19 cellular contexts compared by ENCODE assay signal in genomic region chrX:28584025-28584424, GRCh38. TPM values are rescaled to one million over a fixed set of nuclear protein-coding genes. Genes with fewer than 3 reads are reported as not detected.
DNase-seq lines count a peak whose midpoint lies in the region; ATAC-seq, FAIRE-seq and TF ChIP-seq lines count a peak whose summit lies in the region.
"Had no signal": no experiment of that assay in that cellular context is flagged by ENCODE, and none has a peak within 500 bp of the region (broad histone marks: within the 10 kb centered on the region; RNA-seq: fewer than 3 reads in every experiment).

No MANE protein-coding gene starts in this region.

- H3K36me3 ChIP-seq in HepG2 (replicated peaks in 1 of 2; ENCODE audit: control insufficient read depth in 1 of 2, insufficient read depth in 2 of 2, low read length in 2 of 2) (no peaks in the 10 kb centered on the region), right lobe of liver (no peaks in the 10 kb centered on the region), endothelial cell of umbilical vein (ENCODE audit: control insufficient read depth in 2 of 2, extremely low read depth in 1 of 2, insufficient read depth in 2 of 2, low read length in 2 of 2) (no peaks in the 10 kb centered on the region)
- no peaks in the 10 kb centered on the region for H3K36me3 ChIP-seq in CD4-positive, alpha-beta memory T cell (ENCODE audit: insufficient read depth, low read length)
- H3K36me3 ChIP-seq: BE2C had no signal

- H3K27ac ChIP-seq in HepG2 (ENCODE audit: extremely low read length, insufficient read depth, low read length): no peak overlapping the region
- no peak overlapping the region for H3K27ac ChIP-seq in right lobe of liver
- peak overlapping the region; percentile 4 for H3K27ac ChIP-seq in caudate nucleus (ENCODE audit: low read depth, low read length)
- no peak overlapping the region for H3K27ac ChIP-seq in endothelial cell of umbilical vein (ENCODE audit: insufficient read depth, low read depth, low read length)
- no peak overlapping the region for H3K27ac ChIP-seq in CD4-positive, alpha-beta memory T cell (ENCODE audit: low read depth, low read length)

- POLR2A ChIA-PET in HepG2 (lab: Yijun Ruan, JAX) (no interaction called here), endothelial cell of umbilical vein (lab: Charles Lee) (no interaction called here)
- POLR2A ChIA-PET in CD4-positive, alpha-beta memory T cell (lab: Charles Lee; ENCODE audit: partially characterized antibody): no interaction called here

- ATAC-seq in HepG2: no peak
- no peak for ATAC-seq in right lobe of liver
- ATAC-seq in GM18520 (IDR thresholded peaks at IDR 0.05; ENCODE audit: unreplicated experiment): no peak
- ATAC-seq: GM23338, K562 had no signal

- in situ Hi-C loops in HepG2 (cut with HindIII; ENCODE audit: extremely low pct_ligation_motif_present, low pct_unique_long_range_greater_than_20kb): no loop called here

- H3K79me2 ChIP-seq in HepG2 (ENCODE audit: insufficient read depth, low read length): no peaks in the 10 kb centered on the region
- no peaks in the 10 kb centered on the region for H3K79me2 ChIP-seq in endothelial cell of umbilical vein (ENCODE audit: control insufficient read depth, insufficient read depth, low read length)

- TF ChIP-seq EP300 in HepG2 (IDR thresholded peaks at IDR 0.05; ENCODE audit: low read depth in 2 of 2, low read length in 2 of 2) (no peak), HepG2 (CRISPR knock-in tag; IDR thresholded peaks at IDR 0.05; ENCODE audit: borderline replicate concordance) (no peak)

- FAIRE-seq in HepG2 (lab: Jason Lieb, UNC) (no peak), endothelial cell of umbilical vein (lab: Jason Lieb, UNC) (peak; percentile 28)
- FAIRE-seq: D721Med, GM12891, K562 had no signal

- BruUV-seq in HepG2 (replicated peaks; lab: Mats Ljungman, UMichigan) (no TSS peak), endothelial cell of umbilical vein (replicated peaks; lab: Mats Ljungman, UMichigan) (no TSS peak)

- H2AFZ ChIP-seq in HepG2 (ENCODE audit: low read length): no peak overlapping the region
- no peak overlapping the region for H2AFZ ChIP-seq in endothelial cell of umbilical vein (ENCODE audit: low read depth, low read length)
- H2AFZ ChIP-seq: GM23338 had no signal

- no peaks in the 10 kb centered on the region for H3K36me3 Mint-ChIP-seq in CD4-positive, alpha-beta memory T cell
- H3K36me3 Mint-ChIP-seq: CD4-positive, CD25-positive, alpha-beta regulatory T cell had no signal

- TF ChIP-seq CTCF in HepG2 (CRISPR knock-in tag; IDR thresholded peaks at IDR 0.05) (no peak), right lobe of liver (IDR thresholded peaks at IDR 0.05) (no peak), endothelial cell of umbilical vein (IDR thresholded peaks at IDR 0.05; ENCODE audit: extremely low read depth in 1 of 2, insufficient read depth in 1 of 2, low read depth in 1 of 2, low read length in 2 of 2) (no peak)

- H3K9me3 Mint-ChIP-seq in CD4-positive, alpha-beta memory T cell: peaks cover 0 to 7% (median 0%) of the 10 kb centered on the region in 8 donors
- H3K9me3 Mint-ChIP-seq: GM23338 had no signal

- H3K27me3 Mint-ChIP-seq in CD4-positive, alpha-beta memory T cell: no peaks in the 10 kb centered on the region
- H3K27me3 Mint-ChIP-seq: CD4-positive, CD25-positive, alpha-beta regulatory T cell had no signal

- TF ChIP-seq RAD21 in HepG2 (CRISPR knock-in tag; IDR thresholded peaks at IDR 0.05): no peak

- CTCF ChIA-PET in HepG2 (lab: Yijun Ruan, JAX; ENCODE audit: low intra/inter-chr PET ratio, low total read pairs): no interaction called here
- CTCF ChIA-PET in endothelial cell of umbilical vein (lab: Charles Lee): no interaction called here
- CTCF ChIA-PET in CD4-positive, alpha-beta memory T cell (lab: Charles Lee; ENCODE audit: partially characterized antibody): no interaction called here

- H3K4me1 ChIP-seq in HepG2 (ENCODE audit: insufficient read depth, low read length): no peaks in the 10 kb centered on the region
- H3K4me1 ChIP-seq in right lobe of liver: no peaks in the 10 kb centered on the region
- H3K4me1 ChIP-seq in endothelial cell of umbilical vein (ENCODE audit: control insufficient read depth, extremely low read depth, insufficient read depth, low read length): peaks cover 7% of the 10 kb centered on the region
- no peaks in the 10 kb centered on the region for H3K4me1 ChIP-seq in CD4-positive, alpha-beta memory T cell (ENCODE audit: insufficient read depth, low read length)
- H3K4me1 ChIP-seq: BE2C, Caco-2 had no signal

- H4K20me1 ChIP-seq in HepG2 (ENCODE audit: insufficient read depth, low read length): no peaks in the 10 kb centered on the region
- no peaks in the 10 kb centered on the region for H4K20me1 ChIP-seq in endothelial cell of umbilical vein (replicated peaks; ENCODE audit: control insufficient read depth, extremely low read depth, insufficient read depth, low read length)

- H3K4me2 ChIP-seq in HepG2 (ENCODE audit: low read depth, low read length) (no peak overlapping the region), endothelial cell of umbilical vein (ENCODE audit: insufficient read depth, low read length) (no peak overlapping the region)

- dilution Hi-C loops in endothelial cell of umbilical vein (cut with MboI; ENCODE audit: extremely low pct_ligation_motif_present, low sequenced_read_pairs): no loop called here

- H3K9ac ChIP-seq in HepG2 (ENCODE audit: insufficient read depth, low read depth, low read length) (no peak overlapping the region), endothelial cell of umbilical vein (replicated peaks; ENCODE audit: extremely low read depth, insufficient read depth, low read length) (no peak overlapping the region)

- no peak overlapping the region for H3K27ac Mint-ChIP-seq in CD4-positive, alpha-beta memory T cell
- H3K27ac Mint-ChIP-seq: CD4-positive, CD25-positive, alpha-beta regulatory T cell; GM23338 had no signal

- H3K4me3 ChIP-seq in HepG2 (replicated peaks in 1 of 3; ENCODE audit: insufficient read depth in 1 of 3, low read depth in 2 of 3, low read length in 3 of 3): no peak overlapping the region
- H3K4me3 ChIP-seq in right lobe of liver: no peak overlapping the region
- no peak overlapping the region for H3K4me3 ChIP-seq in endothelial cell of umbilical vein (replicated peaks in 1 of 3; ENCODE audit: insufficient read depth in 1 of 3, low read depth in 1 of 3, low read length in 3 of 3)
- no peak overlapping the region for H3K4me3 ChIP-seq in CD4-positive, alpha-beta memory T cell (ENCODE audit: low read length in 2 of 2)
- H3K4me3 ChIP-seq: GM23338, K562 had no signal

- intact Hi-C loops in HepG2 (cut with micrococcal nuclease; ENCODE audit: unreplicated experiment): no loop called here
- intact Hi-C loops in right lobe of liver (cut with DNase I): no loop called here
- intact Hi-C loops in endothelial cell of umbilical vein (cut with micrococcal nuclease): loop anchor here (10.0 kb wide), 3 partner anchors 299 to 1321 kb away; no protein-coding TSS in a partner anchor
- intact Hi-C loops in CD4-positive, alpha-beta memory T cell (cut with micrococcal nuclease): no loop called here

- no peak for DNase-seq in HepG2 (ENCODE audit: low spot score)
- no peak for DNase-seq in right lobe of liver
- no peak for DNase-seq in caudate nucleus (lab: John Stamatoyannopoulos, UW)
- DNase-seq in endothelial cell of umbilical vein (ENCODE audit: low read depth, low spot score): no peak
- DNase-seq in NCI-H1436 treated with DMSO at 0.1 percent for 48 hours (lab: John Stamatoyannopoulos, UW): no peak
- no peak for DNase-seq in CD4-positive, alpha-beta memory T cell
- DNase-seq: 8988T; BE2C; C1 segment of cervical spinal cord; Caco-2; CD4-positive, CD25-positive, alpha-beta regulatory T cell; DMS79 treated with DMSO at 0.1 percent for 48 hours; H7; IMR-90 had no signal

- H3K4me3 Mint-ChIP-seq in CD4-positive, alpha-beta memory T cell: no peak overlapping the region
- H3K4me3 Mint-ChIP-seq: CD4-positive, CD25-positive, alpha-beta regulatory T cell; GM23338 had no signal

- H3K9me3 ChIP-seq in HepG2 (ENCODE audit: low read length) (no peaks in the 10 kb centered on the region), right lobe of liver (no peaks in the 10 kb centered on the region), endothelial cell of umbilical vein (replicated peaks; ENCODE audit: control insufficient read depth, insufficient read depth, low read length) (no peaks in the 10 kb centered on the region)
- H3K9me3 ChIP-seq in CD4-positive, alpha-beta memory T cell (ENCODE audit: control insufficient read depth in 1 of 2, low read length in 2 of 2): no peaks in the 10 kb centered on the region
- H3K9me3 ChIP-seq: BE2C, Caco-2 had no signal

- H3K4me1 Mint-ChIP-seq in CD4-positive, alpha-beta memory T cell: no peaks in the 10 kb centered on the region
- H3K4me1 Mint-ChIP-seq: CD4-positive, CD25-positive, alpha-beta regulatory T cell had no signal

- TF ChIP-seq POLR2A in HepG2 (IDR thresholded peaks at IDR 0.05; ENCODE audit: insufficient read depth in 1 of 2, low read depth in 2 of 2, low read length in 2 of 2) (no peak), right lobe of liver (IDR thresholded peaks at IDR 0.05) (no peak), endothelial cell of umbilical vein (IDR thresholded peaks at IDR 0.05; ENCODE audit: low read depth, low read length) (no peak)

- H3K27me3 ChIP-seq in HepG2 (ENCODE audit: control insufficient read depth in 1 of 2, insufficient read depth in 2 of 2, low read length in 2 of 2) (no peaks in the 10 kb centered on the region), right lobe of liver (no peaks in the 10 kb centered on the region), endothelial cell of umbilical vein (ENCODE audit: control insufficient read depth in 2 of 2, insufficient read depth in 2 of 2, low read length in 2 of 2) (no peaks in the 10 kb centered on the region)
- H3K27me3 ChIP-seq in CD4-positive, alpha-beta memory T cell (ENCODE audit: insufficient read depth, low read length): no peaks in the 10 kb centered on the region
- H3K27me3 ChIP-seq: BE2C had no signal

- H3K9me1 ChIP-seq in endothelial cell of umbilical vein (replicated peaks; ENCODE audit: control insufficient read depth, extremely low read depth, insufficient read depth, low read length): no peaks in the 10 kb centered on the region

RNA-seq across cellular contexts. Expression of gene IL1RAPL1, which starts 3.2 kb away (rescaled TPM):
- total RNA-seq in HepG2 (2016; rRNA removed; fragmentation: Illumina TruSeq; extraction: Trizol) (not detected in 2 replicates), right lobe of liver (not detected), endothelial cell of umbilical vein (1.3 and 1.6 TPM in 2 replicates)
- not detected in 2 replicates for total RNA-seq in HepG2 (2016; cell fraction: cytosol; rRNA removed; fragmentation: Illumina TruSeq; extraction: Trizol; ENCODE audit: low read depth)
- not detected in 2 replicates for total RNA-seq in HepG2 (2016; cell fraction: insoluble cytoplasmic fraction; rRNA removed; fragmentation: Illumina TruSeq; extraction: Trizol)
- total RNA-seq in HepG2 (2016; cell fraction: membrane; rRNA removed; fragmentation: Illumina TruSeq; extraction: Trizol): not detected in 2 replicates
- total RNA-seq in HepG2 (2016; cell fraction: nucleus; rRNA removed; fragmentation: Illumina TruSeq; extraction: Trizol): not detected in 2 replicates
- polyA plus RNA-seq in HepG2 (2011; rRNA removed) (0.04 TPM in 1 of 2 replicates, not detected in the other), endothelial cell of umbilical vein (0.79 and 0.84 TPM in 2 replicates)
- polyA plus RNA-seq in HepG2 (2011; cell fraction: cytosol; rRNA removed): not detected in 2 replicates
- polyA plus RNA-seq in HepG2 (2011; cell fraction: nucleus; rRNA removed): not detected in 2 replicates
- polyA plus RNA-seq in HepG2 (2012): not detected in 2 replicates
- polyA plus RNA-seq in HepG2 (2016; cell fraction: cytosol; fragmentation: Illumina TruSeq; extraction: Trizol; ENCODE audit: low read depth): not detected in 2 replicates
- not detected in 2 replicates for polyA plus RNA-seq in HepG2 (2016; cell fraction: insoluble cytoplasmic fraction; fragmentation: Illumina TruSeq; extraction: Trizol; ENCODE audit: low read depth)
- not detected in 2 replicates for polyA plus RNA-seq in HepG2 (2016; cell fraction: membrane; fragmentation: Illumina TruSeq; extraction: Trizol; ENCODE audit: low read depth)
- polyA plus RNA-seq in HepG2 (2016; cell fraction: nucleus; fragmentation: Illumina TruSeq; extraction: Trizol; ENCODE audit: insufficient read depth, low read depth): not detected in 2 replicates
- polyA minus RNA-seq in HepG2 (2011; rRNA and poly(A)+ RNA removed; ENCODE audit: low replicate concordance): not detected in 2 replicates
- not detected in 2 replicates for polyA minus RNA-seq in HepG2 (2011; cell fraction: cytosol; rRNA and poly(A)+ RNA removed)
- not detected in 2 replicates for polyA minus RNA-seq in HepG2 (2011; cell fraction: nucleus; rRNA and poly(A)+ RNA removed)
- polyA plus RNA-seq in endothelial cell of umbilical vein (2011; cell fraction: cytosol; rRNA removed): 0.35 and 0.49 TPM in 2 replicates
- 1.9 and 2.2 TPM in 2 replicates for polyA plus RNA-seq in endothelial cell of umbilical vein (2011; cell fraction: nucleus; rRNA removed)
- polyA plus RNA-seq in endothelial cell of umbilical vein (2012): 0.28 and 0.42 TPM in 2 replicates
- 4.5 and 5.9 TPM in 2 replicates for polyA minus RNA-seq in endothelial cell of umbilical vein
- polyA minus RNA-seq in endothelial cell of umbilical vein (2011; cell fraction: cytosol; rRNA and poly(A)+ RNA removed): not detected
- 17.5 and 19.0 TPM in 2 replicates for polyA minus RNA-seq in endothelial cell of umbilical vein (2011; cell fraction: nucleus; rRNA and poly(A)+ RNA removed)
- total RNA-seq in CD4-positive, alpha-beta memory T cell: not detected
- not detected for polyA plus RNA-seq in CD4-positive, alpha-beta memory T cell
- total RNA-seq: Caco-2; CD4-positive, CD25-positive, alpha-beta regulatory T cell had no signal
- polyA plus RNA-seq: CD4-positive, CD25-positive, alpha-beta regulatory T cell had no signal
